In the genomic region with DNA sequence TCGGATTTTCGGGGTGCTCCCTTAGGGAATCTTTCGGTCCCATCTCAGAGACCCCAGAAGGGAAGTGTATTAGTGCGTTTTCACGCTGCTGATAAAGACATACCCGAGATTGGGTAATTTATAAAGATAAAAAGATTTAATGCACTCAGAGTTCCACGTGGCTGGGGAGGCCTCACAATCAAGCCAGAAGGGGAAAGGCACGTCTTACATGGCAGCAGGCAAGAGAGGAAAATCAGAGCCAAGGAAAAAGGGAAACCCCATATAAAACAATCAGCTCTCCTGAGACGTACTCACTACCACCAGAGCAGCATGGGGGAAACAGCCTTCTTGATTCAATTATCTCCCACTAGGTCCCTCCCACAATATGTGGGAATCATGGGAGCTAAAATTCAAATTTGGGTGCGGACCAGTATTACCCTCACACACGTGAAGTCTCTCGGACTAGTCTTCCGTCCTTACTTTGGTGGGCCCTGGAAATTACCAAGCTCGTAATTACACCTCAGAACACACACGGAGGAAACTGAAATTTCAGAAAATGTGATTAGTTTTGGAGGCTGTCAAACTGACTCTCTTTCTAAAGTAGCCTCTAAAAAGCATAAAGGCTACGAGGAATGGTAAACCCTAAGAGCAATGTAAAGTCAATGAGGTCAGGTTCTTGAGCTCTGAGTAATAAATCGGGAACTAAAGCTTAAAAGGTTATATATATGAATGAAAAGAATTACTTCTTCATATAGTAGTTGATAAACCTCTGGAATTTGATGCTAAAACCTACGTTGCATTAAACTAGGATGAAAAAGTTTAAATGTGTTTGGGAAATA, we compare ENCODE assay signal across 8 cellular contexts. TPM values are rescaled to one million over a fixed set of nuclear protein-coding genes. Genes with fewer than 3 reads are reported as not detected.
DNase-seq lines count a peak whose midpoint lies in the region; ATAC-seq and TF ChIP-seq lines count a peak whose summit lies in the region.

No MANE protein-coding gene starts in this region.

- H3K27me3 Mint-ChIP-seq in HFFc6 (ENCODE audit: insufficient read depth) (peaks cover 2% of the 10 kb centered on the region; the same call in 1 of the 2 replicates), memory B cell (no peaks in the 10 kb centered on the region)
- no peaks in the 10 kb centered on the region for H3K27me3 Mint-ChIP-seq in activated naive CD8-positive, alpha-beta T cell treated with anti-CD3 and anti-CD28 coated beads, Interleukin-2, amount 10 ng/mL, durations not matched to agents 7 days and 5 days

- no peak for ATAC-seq in activated naive CD8-positive, alpha-beta T cell treated with anti-CD3 and anti-CD28 coated beads, Interleukin-2, amount 10 ng/mL, durations not matched to agents 7 days and 5 days (ENCODE audit: low read depth)
- ATAC-seq in memory B cell (ENCODE audit: low read depth): no peak

- peaks cover 36% of the 10 kb centered on the region for H3K4me1 Mint-ChIP-seq in HFFc6 (ENCODE audit: low read depth)
- H3K4me1 Mint-ChIP-seq in activated naive CD8-positive, alpha-beta T cell treated with anti-CD3 and anti-CD28 coated beads, Interleukin-2, amount 10 ng/mL, durations not matched to agents 7 days and 5 days: peaks cover 22% of the 10 kb centered on the region
- peaks cover 21% of the 10 kb centered on the region for H3K4me1 Mint-ChIP-seq in memory B cell

- H3K9me3 Mint-ChIP-seq in HFFc6 (peaks cover 8% of the 10 kb centered on the region), memory B cell (no peaks in the 10 kb centered on the region)
- H3K9me3 Mint-ChIP-seq in activated naive CD8-positive, alpha-beta T cell treated with anti-CD3 and anti-CD28 coated beads, Interleukin-2, amount 10 ng/mL, durations not matched to agents 7 days and 5 days: no peaks in the 10 kb centered on the region

- POLR2A ChIA-PET in activated naive CD8-positive, alpha-beta T cell treated with anti-CD3 and anti-CD28 coated beads, Interleukin-2, amount 10 ng/mL, durations not matched to agents 7 days and 5 days (lab: Charles Lee): interaction anchor here (1.0 to 2.8 kb wide), 5 partner anchors 11 to 298 kb away, joined by 4 to 17 read pairs (median 5); a partner anchor contains a TSS

- peak overlapping the region; percentile 92 for H3K27ac Mint-ChIP-seq in HFFc6
- peak overlapping the region; percentile 100 for H3K27ac Mint-ChIP-seq in activated naive CD8-positive, alpha-beta T cell treated with anti-CD3 and anti-CD28 coated beads, Interleukin-2, amount 10 ng/mL, durations not matched to agents 7 days and 5 days
- H3K27ac Mint-ChIP-seq in memory B cell: peak overlapping the region; percentile 96

- H3K36me3 Mint-ChIP-seq in HFFc6 (ENCODE audit: low read depth): peaks cover 44% of the 10 kb centered on the region
- H3K36me3 Mint-ChIP-seq in activated naive CD8-positive, alpha-beta T cell treated with anti-CD3 and anti-CD28 coated beads, Interleukin-2, amount 10 ng/mL, durations not matched to agents 7 days and 5 days: peaks cover 23% of the 10 kb centered on the region
- H3K36me3 Mint-ChIP-seq in memory B cell: peaks cover 2% of the 10 kb centered on the region

- DNase-seq in HFFc6 (no peak), memory B cell (ENCODE audit: low spot score in 2 of 2) (no peak), T1000 (lab: John Stamatoyannopoulos, UW) (no peak), superior temporal gyrus (ENCODE audit: extremely low spot score) (no peak), DMS153 (lab: John Stamatoyannopoulos, UW) (no peak), NCI-H446 treated with DMSO at 0.1 percent for 48 hours (lab: John Stamatoyannopoulos, UW) (no peak)
- DNase-seq in activated naive CD8-positive, alpha-beta T cell treated with anti-CD3 and anti-CD28 coated beads, Interleukin-2, amount 10 ng/mL, durations not matched to agents 7 days and 5 days: no peak

- peak overlapping the region; percentile 90 for H3K27ac ChIP-seq in C4-2B

- peak overlapping the region; percentile 83 for H3K4me3 Mint-ChIP-seq in HFFc6
- H3K4me3 Mint-ChIP-seq in activated naive CD8-positive, alpha-beta T cell treated with anti-CD3 and anti-CD28 coated beads, Interleukin-2, amount 10 ng/mL, durations not matched to agents 7 days and 5 days: peak overlapping the region; percentile 96
- peak overlapping the region; percentile 97 for H3K4me3 Mint-ChIP-seq in memory B cell

- TF ChIP-seq CTCF in C4-2B (conservative IDR thresholded peaks at IDR 0.05) (no peak), HFFc6 (IDR thresholded peaks at IDR 0.05) (no peak)

RNA-seq across cellular contexts. Expression of a gene that starts 0.7 kb away (rescaled TPM):
- total RNA-seq in HFFc6 (2021; fragmentation: NEBNext Ultra II Directional; extraction: Animal tissue kit (Norgen Biotek cat#: 25700)): 10 to 100 TPM; 12.1 to 15.9 (median 14.9) TPM
- 10 to 100 TPM; 14.9 to 15.6 TPM for total RNA-seq in activated naive CD8-positive, alpha-beta T cell treated with anti-CD3 and anti-CD28 coated beads, Interleukin-2, amount 10 ng/mL, durations not matched to agents 7 days and 5 days

RNA-seq across cellular contexts. Expression of a gene that starts 57.0 kb away (rescaled TPM):
- total RNA-seq in HFFc6 (2021; fragmentation: NEBNext Ultra II Directional; extraction: Animal tissue kit (Norgen Biotek cat#: 25700)): 10 to 100 TPM in 4 of 6 experiments, 1 to 10 TPM in 2; 8.3 to 15.9 (median 13.1) TPM
- 1 to 10 TPM; 1.7 to 1.8 TPM for total RNA-seq in activated naive CD8-positive, alpha-beta T cell treated with anti-CD3 and anti-CD28 coated beads, Interleukin-2, amount 10 ng/mL, durations not matched to agents 7 days and 5 days
